ENCODE assay signal across 8 cellular contexts in genomic region chr17:7177954-7178477, GRCh38. TPM values are rescaled to one million over a fixed set of nuclear protein-coding genes. Genes with fewer than 3 reads are reported as not detected.
DNase-seq lines count a peak whose midpoint lies in the region; ATAC-seq and TF ChIP-seq lines count a peak whose summit lies in the region.

No MANE protein-coding gene starts in this region.

- no peaks in the 10 kb centered on the region for H3K9me3 Mint-ChIP-seq in activated naive CD4-positive, alpha-beta T cell treated with anti-CD3 and anti-CD28 coated beads, Interleukin-2, amount 50 U/mL, for 24 hours
- H3K9me3 Mint-ChIP-seq in activated naive CD4-positive, alpha-beta T cell treated with anti-CD3 and anti-CD28 coated beads, Interleukin-2, amount 50 U/mL, for 72 hours, result no peaks in the 10 kb centered on the region

- ATAC-seq in activated naive CD4-positive, alpha-beta T cell treated with anti-CD3 and anti-CD28 coated beads, Interleukin-2, amount 50 U/mL, for 72 hours, result no peak
- no peak for ATAC-seq in T-helper 17 cell
- peak; percentile 9 for ATAC-seq in foreskin keratinocyte
- ATAC-seq in HG03442 (IDR thresholded peaks at IDR 0.05; ENCODE audit: unreplicated experiment), result no peak
- ATAC-seq in GM19467 (IDR thresholded peaks at IDR 0.05; ENCODE audit: unreplicated experiment), result no peak

- H3K36me3 Mint-ChIP-seq in activated naive CD4-positive, alpha-beta T cell treated with anti-CD3 and anti-CD28 coated beads, Interleukin-2, amount 50 U/mL, for 24 hours, result no peaks in the 10 kb centered on the region
- no peaks in the 10 kb centered on the region for H3K36me3 Mint-ChIP-seq in activated naive CD4-positive, alpha-beta T cell treated with anti-CD3 and anti-CD28 coated beads, Interleukin-2, amount 50 U/mL, for 72 hours
- no peaks in the 10 kb centered on the region for H3K36me3 Mint-ChIP-seq in T-helper 17 cell (ENCODE audit: low read depth)

- no peaks in the 10 kb centered on the region for H3K27me3 Mint-ChIP-seq in activated naive CD4-positive, alpha-beta T cell treated with anti-CD3 and anti-CD28 coated beads, Interleukin-2, amount 50 U/mL, for 24 hours
- peaks cover 11% of the 10 kb centered on the region for H3K27me3 Mint-ChIP-seq in T-helper 17 cell

- peaks cover 28% of the 10 kb centered on the region for H3K27me3 ChIP-seq in foreskin keratinocyte

- TF ChIP-seq CTCF in foreskin keratinocyte (conservative IDR thresholded peaks at IDR 0.05), result no peak

- H3K27ac ChIP-seq in foreskin keratinocyte (no peak overlapping the region), skin epidermis (no peak overlapping the region)

- H3K4me1 ChIP-seq in foreskin keratinocyte, result no peaks in the 10 kb centered on the region

- H3K27ac Mint-ChIP-seq in activated naive CD4-positive, alpha-beta T cell treated with anti-CD3 and anti-CD28 coated beads, Interleukin-2, amount 50 U/mL, for 24 hours, result no peak overlapping the region
- peak overlapping the region in 1 of 2 donors; percentile 7 for H3K27ac Mint-ChIP-seq in activated naive CD4-positive, alpha-beta T cell treated with anti-CD3 and anti-CD28 coated beads, Interleukin-2, amount 50 U/mL, for 72 hours
- H3K27ac Mint-ChIP-seq in T-helper 17 cell, result no peak overlapping the region

- no peak for DNase-seq in activated naive CD4-positive, alpha-beta T cell treated with anti-CD3 and anti-CD28 coated beads, Interleukin-2, amount 50 U/mL, for 72 hours (ENCODE audit: low spot score in 2 of 2)
- no peak for DNase-seq in T-helper 17 cell
- no peak for DNase-seq in foreskin keratinocyte
- no peak for DNase-seq in GOT3 (lab: John Stamatoyannopoulos, UW)

- H3K4me1 Mint-ChIP-seq in activated naive CD4-positive, alpha-beta T cell treated with anti-CD3 and anti-CD28 coated beads, Interleukin-2, amount 50 U/mL, for 24 hours, result peaks cover 11% of the 10 kb centered on the region
- H3K4me1 Mint-ChIP-seq in T-helper 17 cell, result peaks cover 9% of the 10 kb centered on the region

- peak overlapping the region; percentile 68 for H3K4me3 Mint-ChIP-seq in activated naive CD4-positive, alpha-beta T cell treated with anti-CD3 and anti-CD28 coated beads, Interleukin-2, amount 50 U/mL, for 24 hours
- H3K4me3 Mint-ChIP-seq in T-helper 17 cell, result peak overlapping the region; percentile 80

- H3K9me3 ChIP-seq in T-helper 17 cell (ENCODE audit: control insufficient read depth, low read length, poor library complexity, severe bottlenecking), result no peaks in the 10 kb centered on the region

- H3K4me3 ChIP-seq in skin epidermis, result peak overlapping the region in 6 of 7 experiments; percentile 6 to 30 (median 18)

RNA-seq across cellular contexts. Expression of gene ASGR1, which starts 1.2 kb away (rescaled TPM):
- 1 to 10 TPM; 2.0 to 3.9 TPM for total RNA-seq in activated naive CD4-positive, alpha-beta T cell treated with anti-CD3 and anti-CD28 coated beads, Interleukin-2, amount 50 U/mL, for 72 hours
- total RNA-seq in T-helper 17 cell, result under 1 TPM; 0.42 to 0.92 TPM
- 0.14 and 0.21 TPM in 2 replicates for total RNA-seq in foreskin keratinocyte
- polyA plus RNA-seq in foreskin keratinocyte, result 0.28 and 0.46 TPM in 2 replicates

RNA-seq across cellular contexts. Expression of gene DLG4, which starts 41.6 kb away (rescaled TPM):
- total RNA-seq in activated naive CD4-positive, alpha-beta T cell treated with anti-CD3 and anti-CD28 coated beads, Interleukin-2, amount 50 U/mL, for 72 hours, result 10 to 100 TPM; 20.1 to 27.1 TPM
- total RNA-seq in T-helper 17 cell, result 10 to 100 TPM in 1 of 2 donors, 1 to 10 TPM in 1; 9.8 to 16.1 TPM
- total RNA-seq in foreskin keratinocyte, result 7.3 and 7.7 TPM in 2 replicates
- 6.2 and 6.4 TPM in 2 replicates for polyA plus RNA-seq in foreskin keratinocyte

RNA-seq across cellular contexts. Expression of gene ACADVL, which starts 41.7 kb away (rescaled TPM):
- 100 to 1,000 TPM; 360 to 445 TPM for total RNA-seq in activated naive CD4-positive, alpha-beta T cell treated with anti-CD3 and anti-CD28 coated beads, Interleukin-2, amount 50 U/mL, for 72 hours
- total RNA-seq in T-helper 17 cell, result 100 to 1,000 TPM; 268 to 279 TPM
- total RNA-seq in foreskin keratinocyte, result 232 and 285 TPM in 2 replicates
- 223 and 266 TPM in 2 replicates for polyA plus RNA-seq in foreskin keratinocyte

RNA-seq across cellular contexts. Expression of gene DVL2, which starts 56.3 kb away (rescaled TPM):
- 10 to 100 TPM; 56.2 to 73.4 TPM for total RNA-seq in activated naive CD4-positive, alpha-beta T cell treated with anti-CD3 and anti-CD28 coated beads, Interleukin-2, amount 50 U/mL, for 72 hours
- 10 to 100 TPM; 37.0 to 46.9 TPM for total RNA-seq in T-helper 17 cell
- 41.5 and 45.0 TPM in 2 replicates for total RNA-seq in foreskin keratinocyte
- 28.0 and 31.2 TPM in 2 replicates for polyA plus RNA-seq in foreskin keratinocyte
